9 cellular contexts compared by ENCODE assay signal in the genomic region with DNA sequence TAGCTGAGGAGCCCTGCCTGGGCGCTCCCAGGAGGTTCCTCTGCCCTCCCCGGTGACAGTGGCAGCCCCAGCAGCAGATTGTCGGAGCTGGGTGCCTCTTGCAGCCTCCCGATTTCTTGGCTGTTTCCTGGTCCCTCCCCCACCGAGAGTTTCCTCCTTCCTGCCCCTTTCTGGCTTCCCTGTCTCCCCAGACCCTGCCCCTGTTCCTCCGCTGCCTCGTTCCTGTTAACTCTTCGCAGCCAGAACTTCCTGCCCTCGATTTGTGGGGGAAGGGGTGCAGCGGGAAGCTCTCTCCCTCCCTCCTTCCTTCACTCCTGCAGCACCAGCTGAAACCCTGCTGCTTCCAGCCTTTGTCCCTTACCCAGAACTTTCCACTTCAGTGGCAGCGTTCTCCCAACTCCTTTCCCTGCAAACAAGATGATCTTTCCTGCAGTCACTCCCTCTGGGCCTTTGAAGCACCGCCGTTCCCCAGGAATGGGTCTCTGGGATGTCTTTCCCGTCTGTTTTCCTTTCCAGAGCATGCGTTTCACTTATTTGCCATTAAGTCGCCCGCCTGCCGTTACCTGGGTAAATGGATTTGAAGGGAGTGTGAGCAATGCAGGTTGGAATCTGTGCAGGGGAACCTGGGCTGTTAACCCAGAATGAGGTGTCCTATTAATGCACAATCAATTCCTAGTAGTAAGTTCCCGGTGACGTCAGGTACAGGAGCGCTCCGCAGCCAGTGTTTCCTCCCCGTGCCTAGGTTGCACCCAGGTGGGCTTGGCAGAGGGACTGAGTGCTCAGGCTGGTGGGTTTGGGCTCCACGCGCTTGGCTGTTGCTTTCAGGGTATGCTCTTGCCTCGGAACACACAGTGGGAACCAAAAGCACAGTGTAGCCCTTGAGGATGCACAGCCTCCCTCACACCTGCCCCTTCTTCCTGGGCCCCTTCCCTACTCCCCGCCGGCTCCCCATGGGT. TPM values are rescaled to one million over a fixed set of nuclear protein-coding genes. Genes with fewer than 3 reads are reported as not detected.
DNase-seq lines count a peak whose midpoint lies in the region; ATAC-seq and TF ChIP-seq lines count a peak whose summit lies in the region.
"Had no signal": no experiment of that assay in that cellular context is flagged by ENCODE, and none has a peak within 500 bp of the region (broad histone marks: within the 10 kb centered on the region; RNA-seq: fewer than 3 reads in every experiment).

No MANE protein-coding gene starts in this region.

- TF ChIP-seq CTCF in GM06990 (IDR thresholded peaks at IDR 0.05; ENCODE audit: insufficient read depth, low read length, poor library complexity, severe bottlenecking) (no peak), Panc1 (IDR thresholded peaks at IDR 0.05) (no peak)

- H3K36me3 ChIP-seq in GM06990 (ENCODE audit: control insufficient read depth, insufficient read depth, low read length) (peaks cover 16% of the 10 kb centered on the region), Panc1 (ENCODE audit: control insufficient read depth, insufficient read depth, low read length) (no peaks in the 10 kb centered on the region; the same call in 1 of the 2 replicates), ectodermal cell (ENCODE audit: control insufficient read depth, insufficient read depth, low read length) (no peaks in the 10 kb centered on the region)

- 34 to 36% methylated on average over 28 of the region's 28 CpGs for WGBS in ectodermal cell, 2 experiments

- H3K9me3 ChIP-seq in Panc1 (ENCODE audit: control insufficient read depth, insufficient read depth, low read depth, low read length) (no peaks in the 10 kb centered on the region), ectodermal cell (ENCODE audit: control insufficient read depth, low read length) (no peaks in the 10 kb centered on the region)

- no peak for DNase-seq in GM06990 (ENCODE audit: extremely low read depth, insufficient read length)
- DNase-seq in Panc1 (ENCODE audit: low read depth, low spot score), result no peak
- DNase-seq in midbrain (lab: John Stamatoyannopoulos, UW), result peak; percentile 31
- DNase-seq in RKO (ENCODE audit: low spot score), result no peak
- DNase-seq in NCI-H345 (lab: John Stamatoyannopoulos, UW), result no peak
- DNase-seq in SHP77 treated with DMSO at 0.1 percent for 48 hours (lab: John Stamatoyannopoulos, UW), result no peak

- in situ Hi-C loops in Panc1 (cut with HindIII; ENCODE audit: low pct_unique_long_range_greater_than_20kb, low sequenced_read_pairs), result no loop called here

- H3K27ac ChIP-seq in Panc1 (ENCODE audit: low read length) (peak overlapping the region; percentile 69), ectodermal cell (ENCODE audit: insufficient read depth, low read depth, low read length, poor library complexity, severe bottlenecking) (peak overlapping the region; percentile 44)
- H3K27ac ChIP-seq: KMS-11 had no signal

- H3K27me3 ChIP-seq in GM06990 (replicated peaks; ENCODE audit: control insufficient read depth, insufficient read depth, low read length) (no peaks in the 10 kb centered on the region), Panc1 (ENCODE audit: control insufficient read depth, insufficient read depth, low read length) (no peaks in the 10 kb centered on the region), ectodermal cell (ENCODE audit: control insufficient read depth, insufficient read depth, low read length, poor library complexity, severe bottlenecking) (peaks cover 4% of the 10 kb centered on the region)

- CTCF ChIA-PET in Panc1 (lab: Charles Lee), result interaction anchor here (0.5 kb wide), 1 partner anchor 184 kb away, joined by 6 read pairs; no protein-coding TSS in a partner anchor

- POLR2A ChIA-PET in Panc1 (lab: Charles Lee), result interaction anchor here (0.8 kb wide), 1 partner anchor 76 kb away, joined by 3 read pairs; no protein-coding TSS in a partner anchor

- no peak for ATAC-seq in Panc1
- no peak for ATAC-seq in HG03139 (IDR thresholded peaks at IDR 0.05; ENCODE audit: unreplicated experiment)

- H3K4me3 ChIP-seq in GM06990 (replicated peaks; ENCODE audit: low read depth, low read length) (peak overlapping the region; percentile 60), Panc1 (ENCODE audit: low read depth in 2 of 2, low read length in 2 of 2) (peak overlapping the region in 1 of 2 experiments; percentile 15; a peak in 1 of 4 replicates), ectodermal cell (ENCODE audit: insufficient read depth, low read depth, low read length) (peak overlapping the region; percentile 7)

- no TSS peak for BruUV-seq in Panc1 (replicated peaks; lab: Mats Ljungman, UMichigan)

- intact Hi-C loops in Panc1 (cut with micrococcal nuclease; ENCODE audit: unreplicated experiment), result no loop called here

- H3K4me1 ChIP-seq in Panc1 (ENCODE audit: control insufficient read depth, insufficient read depth, low read length), result peaks cover 48% of the 10 kb centered on the region
- peaks cover 42% of the 10 kb centered on the region for H3K4me1 ChIP-seq in ectodermal cell (ENCODE audit: control insufficient read depth, insufficient read depth, low read length)

RNA-seq across cellular contexts. Expression of a gene that starts 4.3 kb away (rescaled TPM):
- total RNA-seq in Panc1 (2021; ENCODE audit: unreplicated experiment), result 103 TPM
- polyA plus RNA-seq in Panc1 (2012; ENCODE audit: insufficient read length), result 192 TPM
- polyA plus RNA-seq in ectodermal cell (2013, experiment 1 of 4), result 47.7 TPM
- 45.8 TPM for polyA plus RNA-seq in ectodermal cell (2013, experiment 2 of 4)
- 35.1 TPM for polyA plus RNA-seq in ectodermal cell (2013, experiment 3 of 4)
- 37.3 TPM for polyA plus RNA-seq in ectodermal cell (2013, experiment 4 of 4)

RNA-seq across cellular contexts. Expression of a gene that starts 18.6 kb away (rescaled TPM):
- total RNA-seq in Panc1 (2021; ENCODE audit: unreplicated experiment), result 76.5 TPM
- polyA plus RNA-seq in Panc1 (2012; ENCODE audit: insufficient read length), result 55.6 TPM
- polyA plus RNA-seq in ectodermal cell (2013, experiment 1 of 4), result 30.3 TPM
- polyA plus RNA-seq in ectodermal cell (2013, experiment 2 of 4), result 26.9 TPM
- 25.6 TPM for polyA plus RNA-seq in ectodermal cell (2013, experiment 3 of 4)
- polyA plus RNA-seq in ectodermal cell (2013, experiment 4 of 4), result 26.8 TPM

RNA-seq across cellular contexts. Expression of a gene that starts 32.8 kb away (rescaled TPM):
- total RNA-seq in Panc1 (2021; ENCODE audit: unreplicated experiment), result 79.8 TPM
- 82.6 TPM for polyA plus RNA-seq in Panc1 (2012; ENCODE audit: insufficient read length)
- polyA plus RNA-seq in ectodermal cell (2013, experiment 1 of 4), result 9.5 TPM
- 8.1 TPM for polyA plus RNA-seq in ectodermal cell (2013, experiment 2 of 4)
- polyA plus RNA-seq in ectodermal cell (2013, experiment 3 of 4), result 10.0 TPM
- 10.0 TPM for polyA plus RNA-seq in ectodermal cell (2013, experiment 4 of 4)
